8 cellular contexts compared by ENCODE assay signal in the genomic region with DNA sequence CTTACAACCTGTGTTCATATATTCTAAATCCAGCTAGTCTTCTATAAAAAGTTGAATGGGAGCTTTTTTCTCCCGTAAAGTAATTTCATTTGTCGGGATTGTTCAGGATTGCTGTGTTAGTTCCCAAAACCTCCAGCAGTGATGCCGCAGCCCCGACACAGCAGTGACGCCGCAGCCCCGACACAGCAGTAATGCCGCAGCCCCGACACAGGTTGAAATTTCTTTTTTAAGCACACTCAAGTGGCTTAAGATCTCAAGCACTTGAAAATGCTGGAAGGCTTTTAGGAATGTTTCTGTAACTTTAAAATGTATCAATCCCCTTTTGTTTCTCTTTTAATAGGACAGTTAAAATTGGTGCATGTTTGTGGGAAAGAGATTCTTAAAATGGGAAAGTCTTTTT.
"Had no signal": no experiment of that assay in that cellular context is flagged by ENCODE, and none has a peak within 500 bp of the region (broad histone marks: within the 10 kb centered on the region; RNA-seq: fewer than 3 reads in every experiment).

No MANE protein-coding gene starts in this region.

- H3K36me3 Mint-ChIP-seq: IgD-negative memory B cell had no signal

- H2AFZ ChIP-seq: GM23248 had no signal

- ATAC-seq: HepG2 had no signal

- DNase-seq: GM23248, GOT3, H9, HCEC 1CT, KBM-7 had no signal

- H3K4me1 Mint-ChIP-seq: IgD-negative memory B cell had no signal

- H3K4me3 Mint-ChIP-seq: H9, IgD-negative memory B cell had no signal

- H3K9ac ChIP-seq: GM23248 had no signal

- H3K27me3 Mint-ChIP-seq: IgD-negative memory B cell had no signal

- H3K27ac ChIP-seq: GM23248, HL-60 had no signal

- H3K4me3 ChIP-seq: GM23248 had no signal

- H3K27ac Mint-ChIP-seq: IgD-negative memory B cell had no signal
